8 cellular contexts compared by ENCODE assay signal in genomic region chr6:32086661-32087573, GRCh38. TPM values are rescaled to one million over a fixed set of nuclear protein-coding genes. Genes with fewer than 3 reads are reported as not detected.
DNase-seq lines count a peak whose midpoint lies in the region; ATAC-seq and TF ChIP-seq lines count a peak whose summit lies in the region.

No MANE protein-coding gene starts in this region.

- CTCF ChIA-PET in activated CD4-positive, alpha-beta T cell treated with anti-CD3 and anti-CD28 coated beads, Interleukin-2, amount 10 ng/mL, durations not matched to agents 7 days and 5 days (lab: Charles Lee) = interaction anchor here (0.6 to 1.4 kb wide), 3 partner anchors 9 to 794 kb away, joined by 3 to 4 read pairs (median 3); no protein-coding TSS in a partner anchor

- no peaks in the 10 kb centered on the region for H3K36me3 Mint-ChIP-seq in activated CD4-positive, alpha-beta T cell treated with anti-CD3 and anti-CD28 coated beads, Interleukin-2, amount 10 ng/mL, durations not matched to agents 7 days and 5 days (ENCODE audit: low read depth)

- ATAC-seq in gastrocnemius medialis (no peak), HG03045 (IDR thresholded peaks at IDR 0.05; ENCODE audit: unreplicated experiment) (no peak)

- in situ Hi-C loops in gastrocnemius medialis (cut with MboI; ENCODE audit: low sequenced_read_pairs in 4 of 4) = no loop called here

- no peak overlapping the region for H3K4me3 Mint-ChIP-seq in activated CD4-positive, alpha-beta T cell treated with anti-CD3 and anti-CD28 coated beads, Interleukin-2, amount 10 ng/mL, durations not matched to agents 7 days and 5 days

- no peak for TF ChIP-seq POLR2A in gastrocnemius medialis (IDR thresholded peaks at IDR 0.05)

- POLR2A ChIA-PET in activated CD4-positive, alpha-beta T cell treated with anti-CD3 and anti-CD28 coated beads, Interleukin-2, amount 10 ng/mL, durations not matched to agents 7 days and 5 days (lab: Charles Lee) = no interaction called here

- H3K9me3 ChIP-seq in gastrocnemius medialis = no peaks in the 10 kb centered on the region

- H3K27ac Mint-ChIP-seq in activated CD4-positive, alpha-beta T cell treated with anti-CD3 and anti-CD28 coated beads, Interleukin-2, amount 10 ng/mL, durations not matched to agents 7 days and 5 days = no peak overlapping the region

- peaks cover 38% of the 10 kb centered on the region for H3K27me3 Mint-ChIP-seq in activated CD4-positive, alpha-beta T cell treated with anti-CD3 and anti-CD28 coated beads, Interleukin-2, amount 10 ng/mL, durations not matched to agents 7 days and 5 days

- no peaks in the 10 kb centered on the region for H3K9me3 Mint-ChIP-seq in activated CD4-positive, alpha-beta T cell treated with anti-CD3 and anti-CD28 coated beads, Interleukin-2, amount 10 ng/mL, durations not matched to agents 7 days and 5 days

- H3K27ac ChIP-seq in gastrocnemius medialis = peak overlapping the region; percentile 69 to 77 (median 74)

- H3K4me1 Mint-ChIP-seq in activated CD4-positive, alpha-beta T cell treated with anti-CD3 and anti-CD28 coated beads, Interleukin-2, amount 10 ng/mL, durations not matched to agents 7 days and 5 days = peaks cover 8% of the 10 kb centered on the region

- H3K4me3 ChIP-seq in gastrocnemius medialis = peak overlapping the region in 1 of 4 donors; percentile 28

- TF ChIP-seq CTCF in gastrocnemius medialis (IDR thresholded peaks at IDR 0.05 in 4 of 5, conservative IDR thresholded peaks at IDR 0.05 in 1 of 5) = no peak

- intact Hi-C loops in gastrocnemius medialis (cut with DNase I; ENCODE audit: low total_unique reads) = loop anchor here (2.0 kb wide), 1 partner anchor 26 kb away; no protein-coding TSS in a partner anchor

- DNase-seq in activated CD4-positive, alpha-beta T cell treated with anti-CD3 and anti-CD28 coated beads, Interleukin-2, amount 50 U/mL, for 48 hours = peak; percentile 44 to 65
- no peak for DNase-seq in activated CD4-positive, alpha-beta T cell treated with anti-CD3 and anti-CD28 coated beads, Interleukin-2, amount 10 ng/mL, durations not matched to agents 7 days and 5 days
- DNase-seq in RPMI8226 = peak; percentile 38
- peak; percentile 41 for DNase-seq in fibroblast of gingiva (ENCODE audit: low read depth)
- DNase-seq in gastrocnemius medialis = no peak
- no peak for DNase-seq in GF-D8 (lab: John Stamatoyannopoulos, UW)
- no peak for DNase-seq in NCI-H1436 (lab: John Stamatoyannopoulos, UW)

- no peaks in the 10 kb centered on the region for H3K4me1 ChIP-seq in gastrocnemius medialis

- peaks cover 0 to 5% (median 2%) of the 10 kb centered on the region in 3 donors for H3K27me3 ChIP-seq in gastrocnemius medialis

- no peaks in the 10 kb centered on the region for H3K36me3 ChIP-seq in gastrocnemius medialis

RNA-seq across cellular contexts. Expression of gene TNXB, which starts 22.2 kb away (rescaled TPM):
- 1 to 10 TPM; 3.9 to 6.7 TPM for total RNA-seq in activated CD4-positive, alpha-beta T cell treated with anti-CD3 and anti-CD28 coated beads, Interleukin-2, amount 10 ng/mL, durations not matched to agents 7 days and 5 days
- 10 to 100 TPM; 12.0 to 37.0 (median 33.5) TPM for total RNA-seq in gastrocnemius medialis

RNA-seq across cellular contexts. Expression of gene ATF6B, which starts 41.1 kb away (rescaled TPM):
- total RNA-seq in activated CD4-positive, alpha-beta T cell treated with anti-CD3 and anti-CD28 coated beads, Interleukin-2, amount 10 ng/mL, durations not matched to agents 7 days and 5 days = 100 to 1,000 TPM; 141 to 142 TPM
- 10 to 100 TPM in 2 of 4 donors, 1 to 10 TPM in 2; 6.8 to 18.4 (median 9.5) TPM for total RNA-seq in gastrocnemius medialis

RNA-seq across cellular contexts. Expression of gene FKBPL, which starts 43.2 kb away (rescaled TPM):
- total RNA-seq in activated CD4-positive, alpha-beta T cell treated with anti-CD3 and anti-CD28 coated beads, Interleukin-2, amount 10 ng/mL, durations not matched to agents 7 days and 5 days = 1 to 10 TPM; 6.6 to 7.8 TPM
- 1 to 10 TPM; 2.6 to 6.0 (median 3.9) TPM for total RNA-seq in gastrocnemius medialis

RNA-seq across cellular contexts. Expression of gene CYP21A2, which starts 48.7 kb away (rescaled TPM):
- total RNA-seq in activated CD4-positive, alpha-beta T cell treated with anti-CD3 and anti-CD28 coated beads, Interleukin-2, amount 10 ng/mL, durations not matched to agents 7 days and 5 days = under 1 TPM in 1 of 2 experiments, not detected in 1; 0.12 TPM
- total RNA-seq in gastrocnemius medialis = under 1 TPM in 2 of 4 donors, not detected in 2; 0.16 to 0.41 TPM

Comparison
In these comparisons a context has a peak if more than half of its experiments do, and no peak if none do; other contexts are left out.
1. DNase-seq: peak in activated CD4-positive, alpha-beta T cell treated with anti-CD3 and anti-CD28 coated beads, Interleukin-2, amount 50 U/mL, for 48 hours (2 of 2), RPMI8226 (single experiment) and fibroblast of gingiva (single experiment); none in activated CD4-positive, alpha-beta T cell treated with anti-CD3 and anti-CD28 coated beads, Interleukin-2, amount 10 ng/mL, durations not matched to agents 7 days and 5 days (single experiment), gastrocnemius medialis (0 of 2), GF-D8 (single experiment) and NCI-H1436 (single experiment).
2. RNA of gene ATF6B, which starts 41.1 kb away (total RNA-seq): 141 to 142 TPM in activated CD4-positive, alpha-beta T cell treated with anti-CD3 and anti-CD28 coated beads, Interleukin-2, amount 10 ng/mL, durations not matched to agents 7 days and 5 days; 6.8 to 18.4 TPM in gastrocnemius medialis; every median in the first group is over 4 times any median in the second.